21 cellular contexts compared by ENCODE assay signal in the genomic region with DNA sequence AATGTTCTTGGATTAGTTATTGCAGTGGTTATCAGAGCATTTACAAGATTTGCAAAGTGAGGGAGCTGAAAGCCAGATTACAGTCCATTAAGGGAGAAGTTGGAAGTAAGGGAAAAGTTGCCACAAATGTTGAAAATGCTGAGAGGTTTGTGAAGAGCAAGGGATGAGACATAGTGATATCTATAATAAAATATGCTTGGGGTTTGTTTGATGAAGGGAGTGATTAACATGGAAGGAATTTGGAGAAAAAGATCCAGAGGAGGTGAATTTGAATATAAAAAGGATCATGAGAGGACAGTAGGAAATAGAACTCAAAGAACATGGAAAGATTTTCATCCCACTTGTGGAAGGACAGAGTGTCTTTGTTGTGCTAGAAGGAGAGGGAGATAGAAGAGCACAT. TPM values are rescaled to one million over a fixed set of nuclear protein-coding genes. Genes with fewer than 3 reads are reported as not detected.
DNase-seq lines count a peak whose midpoint lies in the region; ATAC-seq, FAIRE-seq and TF ChIP-seq lines count a peak whose summit lies in the region.
"Had no signal": no experiment of that assay in that cellular context is flagged by ENCODE, and none has a peak within 500 bp of the region (broad histone marks: within the 10 kb centered on the region; RNA-seq: fewer than 3 reads in every experiment).

No MANE protein-coding gene starts in this region.

- H4K20me1 ChIP-seq in osteoblast (ENCODE audit: insufficient read depth, low read length), result no peaks in the 10 kb centered on the region

- peak overlapping the region; percentile 12 for H3K4me2 ChIP-seq in osteoblast (ENCODE audit: insufficient read depth, low read length)
- H3K4me2 ChIP-seq: hepatocyte had no signal

- H3K4me1 ChIP-seq in osteoblast (ENCODE audit: insufficient read depth, low read length), result peaks cover 37% of the 10 kb centered on the region

- ATAC-seq in HG03108 (IDR thresholded peaks at IDR 0.05; ENCODE audit: unreplicated experiment) (no peak), HG03280 (IDR thresholded peaks at IDR 0.05; ENCODE audit: unreplicated experiment) (no peak)
- ATAC-seq: activated CD4-positive, CD25-positive, alpha-beta regulatory T cell treated with anti-CD3 and anti-CD28 coated beads, Interleukin-2, amount 50 U/mL, for 24 hours; activated T-cell treated with anti-CD3 and anti-CD28 coated beads, Interleukin-2, amount 50 U/mL, for 72 hours; effector memory CD8-positive, alpha-beta T cell had no signal

- no peaks in the 10 kb centered on the region for H3K36me3 ChIP-seq in osteoblast (ENCODE audit: insufficient read depth, low read length)
- H3K36me3 ChIP-seq: thoracic aorta had no signal

- H3K4me3 ChIP-seq in epithelial cell of esophagus (ENCODE audit: low read length) (no peak overlapping the region), osteoblast (ENCODE audit: insufficient read depth, low read length) (no peak overlapping the region)
- H3K4me3 ChIP-seq: hepatocyte, thoracic aorta had no signal

- peak overlapping the region; percentile 31 for H3K27ac ChIP-seq in osteoblast (ENCODE audit: low read depth, low read length)
- H3K27ac ChIP-seq: C4-2B, hepatocyte, thoracic aorta had no signal

- H3K27me3 ChIP-seq in osteoblast (ENCODE audit: insufficient read depth, low read length), result no peaks in the 10 kb centered on the region
- H3K27me3 ChIP-seq: hepatocyte had no signal

- DNase-seq in GM03348 (ENCODE audit: low spot score) (peak; percentile 39), RCC 7860 (ENCODE audit: low spot score) (peak; percentile 23), epithelial cell of esophagus (ENCODE audit: low read depth) (peak; percentile 27), osteoblast (ENCODE audit: insufficient read length, low spot score, missing footprints) (peak; percentile 41), RKO (ENCODE audit: low spot score) (no peak), cerebellum (ENCODE audit: low spot score) (no peak)
- DNase-seq: activated CD8-positive, alpha-beta memory T cell treated with anti-CD3 and anti-CD28 coated beads for 24 hours; activated T-cell treated with anti-CD3 and anti-CD28 coated beads, Interleukin-2, amount 50 U/mL, for 72 hours; central memory CD4-positive, alpha-beta T cell; effector memory CD8-positive, alpha-beta T cell; midbrain; NCI-H524; T-helper 9 cell had no signal

- TF ChIP-seq CTCF in epithelial cell of esophagus (IDR thresholded peaks at IDR 0.05; ENCODE audit: insufficient read depth, low read depth, low read length, missing control alignments), result no peak
- no peak for TF ChIP-seq CTCF in osteoblast (IDR thresholded peaks at IDR 0.05; ENCODE audit: extremely low read depth, low read depth, low read length)

- no peaks in the 10 kb centered on the region for H3K9me3 ChIP-seq in osteoblast (ENCODE audit: low read depth, low read length)
- H3K9me3 ChIP-seq: thoracic aorta had no signal

- no peaks in the 10 kb centered on the region for H3K79me2 ChIP-seq in osteoblast (ENCODE audit: insufficient read depth, low read length)
- H3K79me2 ChIP-seq: hepatocyte had no signal

- no peak for FAIRE-seq in RCC 7860 (lab: Jason Lieb, UNC)

- H2AFZ ChIP-seq in osteoblast (ENCODE audit: low read length), result no peak overlapping the region
- H2AFZ ChIP-seq: hepatocyte had no signal

RNA-seq across cellular contexts. Expression of gene CCER1, which starts 19.3 kb away (rescaled TPM):
- total RNA-seq in osteoblast (not detected in 2 replicates), cerebellum (not detected)
- total RNA-seq: activated T-cell treated with anti-CD3 and anti-CD28 coated beads, Interleukin-2, amount 50 U/mL, for 72 hours; hepatocyte; kidney epithelial cell; pulmonary artery endothelial cell; thoracic aorta had no signal

RNA-seq across cellular contexts. Expression of gene EPYC, which starts 30.5 kb away (rescaled TPM):
- total RNA-seq in osteoblast, result 1.8 TPM in 2 replicates
- not detected for total RNA-seq in cerebellum
- total RNA-seq: activated T-cell treated with anti-CD3 and anti-CD28 coated beads, Interleukin-2, amount 50 U/mL, for 72 hours; kidney epithelial cell; pulmonary artery endothelial cell; thoracic aorta had no signal

Comparison
In these comparisons a context has a peak if more than half of its experiments do, and no peak if none do; other contexts are left out.
1. DNase-seq: peak in GM03348 (single experiment), RCC 7860 (single experiment), epithelial cell of esophagus (single experiment) and osteoblast (single experiment); none in RKO (single experiment) and cerebellum (single experiment).